Comparison of ENCODE assay signal across 24 cellular contexts in the genomic region with DNA sequence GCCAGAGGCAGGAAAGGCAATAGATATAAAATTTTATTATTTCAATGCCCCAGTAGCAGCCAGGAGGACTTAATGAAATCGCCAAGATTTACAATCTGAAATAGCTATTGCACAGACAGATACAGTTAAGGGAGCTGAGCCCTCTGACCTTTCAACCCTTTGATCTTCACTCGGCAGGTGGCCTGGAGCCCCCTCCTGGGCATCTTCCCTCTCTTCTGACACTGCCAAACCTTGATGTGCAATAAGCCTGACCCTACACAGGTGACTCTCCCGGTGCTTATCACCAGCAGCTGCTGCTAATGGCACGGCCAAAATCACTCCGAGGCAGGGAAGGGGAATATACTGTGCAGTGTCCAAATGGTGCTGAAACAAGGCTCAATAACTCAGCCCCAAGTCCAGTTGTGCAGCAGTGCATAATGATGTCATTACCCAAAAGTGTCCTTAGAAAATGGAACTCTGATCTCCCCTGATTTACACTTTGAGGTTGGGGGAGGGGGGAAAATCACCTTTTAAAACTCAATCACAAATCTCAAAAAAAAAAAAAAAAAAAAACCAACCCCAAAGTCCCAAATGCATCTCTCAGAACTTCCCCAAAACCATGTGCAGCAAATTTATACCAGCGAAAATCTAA.
"Had no signal": no experiment of that assay in that cellular context is flagged by ENCODE, and none has a peak within 500 bp of the region (broad histone marks: within the 10 kb centered on the region; RNA-seq: fewer than 3 reads in every experiment).

No MANE protein-coding gene starts in this region.

- H3K27ac ChIP-seq: body of pancreas, cardiac muscle cell, foreskin keratinocyte, left ventricle myocardium inferior, ovary, prostate gland, right atrium auricular region, tibial artery had no signal

- H3K27me3 Mint-ChIP-seq: activated naive CD4-positive, alpha-beta T cell treated with anti-CD3 and anti-CD28 coated beads, Interleukin-2, amount 50 U/mL, for 24 hours; naive thymus-derived CD4-positive, alpha-beta T cell; stimulated activated naive CD8-positive, alpha-beta T cell treated with anti-CD3 and anti-CD28 coated beads, Interleukin-15, Interleukin-2, amounts not matched to agents 100 ng/mL and 50 ng/mL, for 24 hours had no signal

- DNase-seq: activated CD4-positive, alpha-beta T cell treated with anti-CD3 and anti-CD28 coated beads for 1 hour; activated CD4-positive, alpha-beta T cell treated with anti-CD3 and anti-CD28 coated beads, Interleukin-2, amount 50 U/mL, for 1 hour; activated CD8-positive, alpha-beta T cell treated with anti-CD3 and anti-CD28 coated beads, Interleukin-2, amount 10 ng/mL, durations not matched to agents 7 days and 5 days; activated gamma-delta T cell treated with Interleukin-2 at 50 U/mL for 16 hours; activated T-cell treated with anti-CD3 and anti-CD28 coated beads, Interleukin-2, amount 50 U/mL, for 1 hour; anterior cingulate cortex; body of pancreas; cortex of kidney; effector CD4-positive, alpha-beta T cell; erythroblast; foreskin keratinocyte; kidney; left ventricle myocardium inferior; naive thymus-derived CD4-positive, alpha-beta T cell; ovary; stimulated activated CD4-positive, alpha-beta T cell treated with anti-CD3 and anti-CD28 coated beads, Interleukin-4, amount 100 ng/mL, for 24 hours; substantia nigra; tibial artery had no signal

- ATAC-seq: activated CD8-positive, alpha-beta T cell treated with anti-CD3 and anti-CD28 coated beads, Interleukin-2, amount 10 ng/mL, durations not matched to agents 7 days and 5 days; body of pancreas; foreskin keratinocyte; naive thymus-derived CD4-positive, alpha-beta T cell had no signal

- H3K9me3 Mint-ChIP-seq: activated naive CD4-positive, alpha-beta T cell treated with anti-CD3 and anti-CD28 coated beads, Interleukin-2, amount 50 U/mL, for 24 hours; stimulated activated naive CD8-positive, alpha-beta T cell treated with anti-CD3 and anti-CD28 coated beads, Interleukin-15, Interleukin-2, amounts not matched to agents 100 ng/mL and 50 ng/mL, for 24 hours had no signal

- FAIRE-seq: kidney, TTC549 had no signal

- H3K4me1 Mint-ChIP-seq: activated naive CD4-positive, alpha-beta T cell treated with anti-CD3 and anti-CD28 coated beads, Interleukin-2, amount 50 U/mL, for 24 hours; naive thymus-derived CD4-positive, alpha-beta T cell had no signal

- H3K9me3 ChIP-seq: body of pancreas, left ventricle myocardium inferior, ovary, prostate gland, right atrium auricular region, tibial artery had no signal

- H3K4me3 ChIP-seq: body of pancreas, cardiac muscle cell, left ventricle myocardium inferior, ovary, prostate gland, right atrium auricular region, tibial artery had no signal

- H3K27ac Mint-ChIP-seq: activated CD8-positive, alpha-beta T cell treated with anti-CD3 and anti-CD28 coated beads, Interleukin-2, amount 10 ng/mL, durations not matched to agents 7 days and 5 days; activated naive CD4-positive, alpha-beta T cell treated with anti-CD3 and anti-CD28 coated beads, Interleukin-2, amount 50 U/mL, for 24 hours; naive thymus-derived CD4-positive, alpha-beta T cell; stimulated activated naive CD8-positive, alpha-beta T cell treated with anti-CD3 and anti-CD28 coated beads, Interleukin-15, Interleukin-2, amounts not matched to agents 100 ng/mL and 50 ng/mL, for 24 hours had no signal

- H3K27me3 ChIP-seq: body of pancreas, cardiac muscle cell, foreskin keratinocyte, ovary, right atrium auricular region, tibial artery had no signal

- H3K36me3 ChIP-seq: cardiac muscle cell, ovary, prostate gland, right atrium auricular region, tibial artery had no signal

- H3K4me1 ChIP-seq: body of pancreas, foreskin keratinocyte, left ventricle myocardium inferior, prostate gland, right atrium auricular region, tibial artery had no signal

- H3K4me3 Mint-ChIP-seq: activated CD8-positive, alpha-beta T cell treated with anti-CD3 and anti-CD28 coated beads, Interleukin-2, amount 10 ng/mL, durations not matched to agents 7 days and 5 days; activated naive CD4-positive, alpha-beta T cell treated with anti-CD3 and anti-CD28 coated beads, Interleukin-2, amount 50 U/mL, for 24 hours; naive thymus-derived CD4-positive, alpha-beta T cell; stimulated activated naive CD8-positive, alpha-beta T cell treated with anti-CD3 and anti-CD28 coated beads, Interleukin-15, Interleukin-2, amounts not matched to agents 100 ng/mL and 50 ng/mL, for 24 hours had no signal
